Comparison of ENCODE assay signal across 20 cellular contexts in genomic region chr16:11326084-11326736, GRCh38. TPM values are rescaled to one million over a fixed set of nuclear protein-coding genes. Genes with fewer than 3 reads are reported as not detected.
DNase-seq lines count a peak whose midpoint lies in the region; ATAC-seq and TF ChIP-seq lines count a peak whose summit lies in the region.
"Had no signal": no experiment of that assay in that cellular context is flagged by ENCODE, and none has a peak within 500 bp of the region (broad histone marks: within the 10 kb centered on the region; RNA-seq: fewer than 3 reads in every experiment).

No MANE protein-coding gene starts in this region.

- BruUV-seq in IMR-90 (replicated peaks; lab: Mats Ljungman, UMichigan) = no TSS peak

- peaks cover 14% of the 10 kb centered on the region for H3K9me1 ChIP-seq in IMR-90 (ENCODE audit: insufficient read depth, low read length)

- no peak overlapping the region for H3K4me2 ChIP-seq in IMR-90 (ENCODE audit: low read depth, low read length)
- no peak overlapping the region for H3K4me2 ChIP-seq in osteoblast (ENCODE audit: insufficient read depth, low read length)

- WGBS in IMR-90 (ENCODE audit: extremely low coverage in 2 of 2, insufficient read length in 1 of 2), 2 experiments = 88% methylated on average over 1 of the region's 9 CpGs; no CpG with 5 or more reads in 1 of the 2 experiments

- TF ChIP-seq RAD21 in IMR-90 (IDR thresholded peaks at IDR 0.05; ENCODE audit: low read length) = no peak

- peak overlapping the region; percentile 3; the same call in 1 of the 2 replicates for H4K5ac ChIP-seq in IMR-90 (ENCODE audit: low read depth, low read length)

- intact Hi-C loops in IMR-90 (cut with micrococcal nuclease) = no loop called here

- H2AFZ ChIP-seq in IMR-90 (replicated peaks; ENCODE audit: low read length, poor library complexity) = peak overlapping the region; percentile 34
- H2AFZ ChIP-seq in osteoblast (ENCODE audit: low read length) = peak overlapping the region; percentile 54

- no peak overlapping the region for H2BK5ac ChIP-seq in IMR-90 (ENCODE audit: low read depth, low read length, poor library complexity, severe bottlenecking)

- no peak overlapping the region for H3K27ac ChIP-seq in IMR-90 (ENCODE audit: insufficient read depth, low read length)
- no peak overlapping the region for H3K27ac ChIP-seq in osteoblast (ENCODE audit: low read depth, low read length)
- H3K27ac ChIP-seq: 22Rv1, psoas muscle, SK-N-MC had no signal

- in situ Hi-C loops in IMR-90 (cut with MboI; ENCODE audit: low sequenced_read_pairs) (no loop called here), astrocyte of the spinal cord (cut with HindIII; ENCODE audit: low sequenced_read_pairs) (no loop called here)

- no peak for TF ChIP-seq POLR2A in IMR-90 (IDR thresholded peaks at IDR 0.05; ENCODE audit: low read depth, low read length)

- peaks cover 24% of the 10 kb centered on the region for H3K4me1 ChIP-seq in IMR-90 (ENCODE audit: control insufficient read depth, insufficient read depth, low read length)
- H3K4me1 ChIP-seq in osteoblast (ENCODE audit: insufficient read depth, low read length) = peaks cover 27% of the 10 kb centered on the region
- H3K4me1 ChIP-seq: psoas muscle had no signal

- H3K18ac ChIP-seq in IMR-90 (ENCODE audit: low read depth, low read length) = peak overlapping the region; percentile 19; the same call in 1 of the 2 replicates

- CTCF ChIA-PET in IMR-90 (lab: Yijun Ruan, JAX) = no interaction called here

- peak overlapping the region; percentile 13; the same call in 1 of the 2 replicates for H2BK20ac ChIP-seq in IMR-90 (ENCODE audit: low read depth, low read length)

- no peak overlapping the region for H3K9ac ChIP-seq in IMR-90 (ENCODE audit: low read depth, low read length)

- POLR2A ChIA-PET in IMR-90 (lab: Charles Lee; ENCODE audit: unreplicated experiment) = no interaction called here

- H3K27me3 ChIP-seq in IMR-90 (ENCODE audit: control insufficient read depth, insufficient read depth, low read length) (no peaks in the 10 kb centered on the region), osteoblast (ENCODE audit: insufficient read depth, low read length) (no peaks in the 10 kb centered on the region)

- H2AK5ac ChIP-seq in IMR-90 (ENCODE audit: low read depth, low read length) = peak overlapping the region; percentile 73

- H3K9me3 ChIP-seq in IMR-90 (ENCODE audit: control insufficient read depth, insufficient read depth, low read length) (no peaks in the 10 kb centered on the region), osteoblast (ENCODE audit: low read depth, low read length) (no peaks in the 10 kb centered on the region)
- H3K9me3 ChIP-seq: psoas muscle had no signal

- DNase-seq in T-helper 1 cell (no peak), IMR-90 (no peak), astrocyte of the spinal cord (ENCODE audit: low read depth, low spot score) (peak; percentile 27), osteoblast (ENCODE audit: insufficient read length, low spot score, missing footprints) (no peak)
- DNase-seq: CD4-positive, alpha-beta memory T cell; DND-41; effector memory CD4-positive, alpha-beta T cell; left cardiac atrium; NCI-H1930; NCI-H524; psoas muscle had no signal

- no peaks in the 10 kb centered on the region for H3K79me2 ChIP-seq in osteoblast (ENCODE audit: insufficient read depth, low read length)

- peak overlapping the region; percentile 5 for H3K14ac ChIP-seq in IMR-90 (replicated peaks; ENCODE audit: low read depth, low read length)

- H3K23ac ChIP-seq in IMR-90 (ENCODE audit: low read depth, low read length) = 0 out of 2 replicates have a peak overlapping the region, but pooled peaks have one; percentile 1

- no peak overlapping the region for H3K56ac ChIP-seq in IMR-90 (ENCODE audit: extremely low read depth, insufficient read depth, low read length)

- H3K36me3 ChIP-seq in IMR-90 (ENCODE audit: control insufficient read depth, insufficient read depth, low read length) (no peaks in the 10 kb centered on the region), osteoblast (ENCODE audit: insufficient read depth, low read length) (no peaks in the 10 kb centered on the region)

- no peak for ATAC-seq in IMR-90 (ENCODE audit: low read depth)
- no peak for ATAC-seq in GM18502 (IDR thresholded peaks at IDR 0.05; ENCODE audit: poor library complexity, unreplicated experiment)
- no peak for ATAC-seq in GM18909 (IDR thresholded peaks at IDR 0.05; ENCODE audit: poor library complexity, unreplicated experiment)
- ATAC-seq in GM18873 (IDR thresholded peaks at IDR 0.05; ENCODE audit: low FRiP score, unreplicated experiment) = no peak

- dilution Hi-C loops in IMR-90 (cut with HindIII; ENCODE audit: low sequenced_read_pairs, unreplicated experiment) = no loop called here

- H4K20me1 ChIP-seq in IMR-90 (ENCODE audit: insufficient read depth, low read length) (no peaks in the 10 kb centered on the region), osteoblast (ENCODE audit: insufficient read depth, low read length) (no peaks in the 10 kb centered on the region)

- peaks cover 55% of the 10 kb centered on the region for H3K4me1 Mint-ChIP-seq in T-helper 1 cell treated with Interleukin-12 subunit alpha and Interleukin-12 subunit beta and Interleukin-4 antibody, amounts not matched to agents 30 μg/mL and 1 μg/mL, for 36 hours (ENCODE audit: low read depth)

- H3K79me1 ChIP-seq in IMR-90 (ENCODE audit: low read depth in 1 of 2, low read length in 2 of 2) = no peaks in the 10 kb centered on the region; a peak in 1 of 4 replicates

- TF ChIP-seq CTCF in IMR-90 (conservative IDR thresholded peaks at IDR 0.05; ENCODE audit: low read depth, low read length) (no peak), astrocyte of the spinal cord (IDR thresholded peaks at IDR 0.05; ENCODE audit: low read depth, low read length) (no peak), osteoblast (IDR thresholded peaks at IDR 0.05; ENCODE audit: extremely low read depth, low read depth, low read length) (no peak)

- H3K4ac ChIP-seq in IMR-90 (ENCODE audit: low read depth, low read length) = peak overlapping the region; percentile 91

- peak overlapping the region in 1 of 2 experiments; percentile 56; a peak in 2 of 4 replicates for H4K8ac ChIP-seq in IMR-90 (ENCODE audit: low read depth in 2 of 2, low read length in 2 of 2)

- no peaks in the 10 kb centered on the region for H3K27me3 Mint-ChIP-seq in T-helper 1 cell treated with Interleukin-12 subunit alpha and Interleukin-12 subunit beta and Interleukin-4 antibody, amounts not matched to agents 30 μg/mL and 1 μg/mL, for 36 hours (ENCODE audit: low read depth)
- H3K27me3 Mint-ChIP-seq: CD4-positive, alpha-beta memory T cell had no signal

- peak overlapping the region; percentile 58; the same call in 1 of the 2 replicates for H4K91ac ChIP-seq in IMR-90 (ENCODE audit: insufficient read depth, low read depth, low read length)

- no peak overlapping the region for H2AK9ac ChIP-seq in IMR-90 (replicated peaks; ENCODE audit: low read depth, low read length, poor library complexity)

- peaks cover 5% of the 10 kb centered on the region for H3K9me3 Mint-ChIP-seq in T-helper 1 cell treated with Interleukin-12 subunit alpha and Interleukin-12 subunit beta and Interleukin-4 antibody, amounts not matched to agents 30 μg/mL and 1 μg/mL, for 36 hours
- H3K9me3 Mint-ChIP-seq: activated naive CD4-positive, alpha-beta T cell treated with anti-CD3 and anti-CD28 coated beads for 36 hours had no signal

- H3K4me3 Mint-ChIP-seq in T-helper 1 cell treated with Interleukin-12 subunit alpha and Interleukin-12 subunit beta and Interleukin-4 antibody, amounts not matched to agents 30 μg/mL and 1 μg/mL, for 36 hours = no peak overlapping the region
- H3K4me3 Mint-ChIP-seq: activated naive CD4-positive, alpha-beta T cell treated with anti-CD3 and anti-CD28 coated beads for 36 hours had no signal

- H3K36me3 Mint-ChIP-seq in T-helper 1 cell treated with Interleukin-12 subunit alpha and Interleukin-12 subunit beta and Interleukin-4 antibody, amounts not matched to agents 30 μg/mL and 1 μg/mL, for 36 hours (ENCODE audit: low read depth) = peaks cover 9% of the 10 kb centered on the region
- H3K36me3 Mint-ChIP-seq: CD4-positive, alpha-beta memory T cell had no signal

- peak overlapping the region; percentile 8 for H3K27ac Mint-ChIP-seq in T-helper 1 cell treated with Interleukin-12 subunit alpha and Interleukin-12 subunit beta and Interleukin-4 antibody, amounts not matched to agents 30 μg/mL and 1 μg/mL, for 36 hours

- peak overlapping the region; percentile 98 for H2BK120ac ChIP-seq in IMR-90 (ENCODE audit: low read depth, low read length)

- peak overlapping the region; percentile 65; the same call in 1 of the 3 replicates for H2BK15ac ChIP-seq in IMR-90 (ENCODE audit: low read depth, low read length)

- H3K4me3 ChIP-seq in IMR-90 (ENCODE audit: insufficient read depth, low read depth, low read length) (no peak overlapping the region), astrocyte of the spinal cord (ENCODE audit: low read depth, low read length) (no peak overlapping the region), osteoblast (ENCODE audit: insufficient read depth, low read length) (no peak overlapping the region)
- H3K4me3 ChIP-seq: psoas muscle, SK-N-MC had no signal

TF ChIP-seq in IMR-90, 13 proteins besides CTCF, POLR2A, EP300 and RAD21 (continues in another document):
- TF ChIP-seq SMC3 (IDR thresholded peaks at IDR 0.05; ENCODE audit: low read depth, low read length) = no peak
- TF ChIP-seq MAFK (IDR thresholded peaks at IDR 0.05; ENCODE audit: low read depth, low read length) = no peak

RNA-seq across cellular contexts. Expression of gene RMI2, which starts 19.0 kb away (rescaled TPM):
- total RNA-seq in IMR-90 (2012; rRNA removed) = 3.2 and 5.8 TPM in 2 replicates
- 4.0 and 5.6 TPM in 2 replicates for polyA plus RNA-seq in IMR-90 (2012; rRNA removed)
- polyA plus RNA-seq in IMR-90 (2012; cell fraction: cytosol; rRNA removed) = 1.7 and 3.8 TPM in 2 replicates
- 1.4 and 3.8 TPM in 2 replicates for polyA plus RNA-seq in IMR-90 (2012; cell fraction: nucleus; rRNA removed; ENCODE audit: low replicate concordance)
- total RNA-seq in osteoblast = 1.4 and 1.8 TPM in 2 replicates

RNA-seq across cellular contexts. Expression of gene PRM1, which starts 45.1 kb away (rescaled TPM):
- total RNA-seq in IMR-90 (2012; rRNA removed) (not detected in 2 replicates), osteoblast (not detected in 2 replicates)
- polyA plus RNA-seq in IMR-90 (2012; rRNA removed) = not detected in 2 replicates
- polyA plus RNA-seq in IMR-90 (2012; cell fraction: cytosol; rRNA removed) = not detected in 2 replicates
- polyA plus RNA-seq in IMR-90 (2012; cell fraction: nucleus; rRNA removed; ENCODE audit: low replicate concordance) = not detected in 2 replicates
- total RNA-seq: activated naive CD4-positive, alpha-beta T cell treated with anti-CD3 and anti-CD28 coated beads for 36 hours; CD4-positive, alpha-beta memory T cell; H4; left cardiac atrium; psoas muscle; temporal lobe had no signal
- polyA plus RNA-seq: CD4-positive, alpha-beta memory T cell; psoas muscle had no signal

RNA-seq across cellular contexts. Expression of gene PRM2, which starts 49.9 kb away (rescaled TPM):
- total RNA-seq in IMR-90 (2012; rRNA removed) (not detected in 2 replicates), osteoblast (not detected in 2 replicates)
- not detected in 2 replicates for polyA plus RNA-seq in IMR-90 (2012; rRNA removed)
- not detected in 2 replicates for polyA plus RNA-seq in IMR-90 (2012; cell fraction: cytosol; rRNA removed)
- not detected in 2 replicates for polyA plus RNA-seq in IMR-90 (2012; cell fraction: nucleus; rRNA removed; ENCODE audit: low replicate concordance)
- total RNA-seq: activated naive CD4-positive, alpha-beta T cell treated with anti-CD3 and anti-CD28 coated beads for 36 hours; CD4-positive, alpha-beta memory T cell; H4; left cardiac atrium; psoas muscle; temporal lobe had no signal
- polyA plus RNA-seq: CD4-positive, alpha-beta memory T cell; psoas muscle had no signal

RNA-seq across cellular contexts. Expression of gene PRM3, which starts 52.8 kb away (rescaled TPM):
- total RNA-seq in IMR-90 (2012; rRNA removed) (not detected in 2 replicates), osteoblast (not detected in 2 replicates)
- not detected in 2 replicates for polyA plus RNA-seq in IMR-90 (2012; rRNA removed)
- polyA plus RNA-seq in IMR-90 (2012; cell fraction: cytosol; rRNA removed) = not detected in 2 replicates
- polyA plus RNA-seq in IMR-90 (2012; cell fraction: nucleus; rRNA removed; ENCODE audit: low replicate concordance) = not detected in 2 replicates
- total RNA-seq: activated naive CD4-positive, alpha-beta T cell treated with anti-CD3 and anti-CD28 coated beads for 36 hours; CD4-positive, alpha-beta memory T cell; H4; left cardiac atrium; psoas muscle; temporal lobe had no signal
- polyA plus RNA-seq: CD4-positive, alpha-beta memory T cell; psoas muscle had no signal

RNA-seq across cellular contexts. Expression of gene TNP2, which starts 57.1 kb away (rescaled TPM):
- total RNA-seq in IMR-90 (2012; rRNA removed) (not detected in 2 replicates), osteoblast (not detected in 2 replicates)
- polyA plus RNA-seq in IMR-90 (2012; rRNA removed) = not detected in 2 replicates
- polyA plus RNA-seq in IMR-90 (2012; cell fraction: cytosol; rRNA removed) = not detected in 2 replicates
- polyA plus RNA-seq in IMR-90 (2012; cell fraction: nucleus; rRNA removed; ENCODE audit: low replicate concordance) = not detected in 2 replicates
- total RNA-seq: activated naive CD4-positive, alpha-beta T cell treated with anti-CD3 and anti-CD28 coated beads for 36 hours; CD4-positive, alpha-beta memory T cell; H4; left cardiac atrium; psoas muscle; temporal lobe had no signal
- polyA plus RNA-seq: CD4-positive, alpha-beta memory T cell; psoas muscle had no signal
